16 cellular contexts compared by ENCODE assay signal in genomic region chr1:163471766-163472165, GRCh38.
"Had no signal": no experiment of that assay in that cellular context is flagged by ENCODE, and none has a peak within 500 bp of the region (broad histone marks: within the 10 kb centered on the region; RNA-seq: fewer than 3 reads in every experiment).

No MANE protein-coding gene starts in this region.

- H3K9me3 ChIP-seq: tibial artery, uterus had no signal

- H3K4me3 ChIP-seq: skin epidermis, tibial artery, uterus had no signal

- H3K4me1 ChIP-seq: tibial artery, uterus had no signal

- H3K36me3 ChIP-seq: brain microvascular endothelial cell, tibial artery, uterus had no signal

- ATAC-seq: left lobe of liver had no signal

- H3K27me3 ChIP-seq: brain microvascular endothelial cell, tibial artery, uterus had no signal

- DNase-seq: activated CD4-positive, alpha-beta T cell treated with anti-CD3 and anti-CD28 coated beads, Interleukin-2, amount 10 ng/mL, durations not matched to agents 7 days and 5 days; activated CD4-positive, CD25-positive, alpha-beta regulatory T cell; activated CD8-positive, alpha-beta memory T cell treated with anti-CD3 and anti-CD28 coated beads for 24 hours; activated gamma-delta T cell treated with Interleukin-2 at 50 U/mL for 16 hours; activated naive CD8-positive, alpha-beta T cell treated with anti-CD3 and anti-CD28 coated beads, Interleukin-2, amount 10 ng/mL, durations not matched to agents 7 days and 5 days; brain microvascular endothelial cell; effector memory CD4-positive, alpha-beta T cell; head of caudate nucleus; immature natural killer cell; naive B cell; stimulated activated CD4-positive, alpha-beta T cell treated with anti-CD3 and anti-CD28 coated beads, Interleukin-4, amount 100 ng/mL, for 24 hours; stimulated activated naive CD4-positive, alpha-beta T cell; tibial artery; uterus had no signal
